ENCODE assay signal across 8 cellular contexts in genomic region chr2:72825271-72826155, GRCh38. TPM values are rescaled to one million over a fixed set of nuclear protein-coding genes. Genes with fewer than 3 reads are reported as not detected.
DNase-seq lines count a peak whose midpoint lies in the region; ATAC-seq, FAIRE-seq and TF ChIP-seq lines count a peak whose summit lies in the region.

Gene EXOC6B, minus strand, starts transcription at chr2:72826033.

- H3K27ac ChIP-seq in pancreas (peak within 1 kb of the TSS; percentile 52 to 68 (median 54)), thyroid gland (peak within 1 kb of the TSS; percentile 4 to 84 (median 66))

- peak; percentile 90 for DNase-seq in NCI-H1092 treated with DMSO at 0.1 percent for 48 hours (lab: John Stamatoyannopoulos, UW)
- DNase-seq in SW 1271 (lab: John Stamatoyannopoulos, UW): peak; percentile 75 to 88
- DNase-seq in activated naive CD8-positive, alpha-beta T cell treated with anti-CD3 and anti-CD28 coated beads, Interleukin-2, amount 50 U/mL, for 16 hours (ENCODE audit: low read depth, low spot score): peak; percentile 74
- DNase-seq in Right ventricle myocardium superior: peak; percentile 96
- peak; percentile 88 to 97 (median 93) for DNase-seq in pancreas
- DNase-seq in thyroid gland: peak; percentile 92 to 94

- H3K9me3 ChIP-seq in pancreas: no peaks in the 10 kb centered on the region
- no peaks in the 10 kb centered on the region for H3K9me3 ChIP-seq in thyroid gland

- H3K4me1 ChIP-seq in pancreas (peaks cover 0 to 10% (median 0%) of the 10 kb centered on the region in 3 donors), thyroid gland (peaks cover 10 to 18% of the 10 kb centered on the region in 2 donors)

- intact Hi-C loops in Right ventricle myocardium superior (cut with DNase I) (no loop called here), pancreas (cut with DNase I) (no loop called here), thyroid gland (cut with DNase I) (no loop called here)

- TF ChIP-seq CTCF in pancreas (IDR thresholded peaks at IDR 0.05) (no peak), thyroid gland (IDR thresholded peaks at IDR 0.05) (no peak)

- ATAC-seq in HG02610 (IDR thresholded peaks at IDR 0.05; ENCODE audit: unreplicated experiment) (peak; percentile 92), Right ventricle myocardium superior (ENCODE audit: poor library complexity) (peak; percentile 97), pancreas (peak; percentile 97 to 99 (median 99))

- TF ChIP-seq POLR2A in thyroid gland (IDR thresholded peaks at IDR 0.05): peak in 1 of 2 donors; percentile 86

- H3K27me3 ChIP-seq in pancreas (no peaks in the 10 kb centered on the region), thyroid gland (no peaks in the 10 kb centered on the region)

- 1% methylated on average over 63 to 70 of the region's 70 CpGs for WGBS in pancreas, 2 donors
- WGBS in thyroid gland, 2 donors: 0 to 2% methylated on average over 28 to 30 of the region's 70 CpGs

- peak within 1 kb of the TSS; percentile 90 for H3K4me3 ChIP-seq in GM08714 (ENCODE audit: low read length)
- peak within 1 kb of the TSS; percentile 70 to 93 (median 84) for H3K4me3 ChIP-seq in pancreas
- peak within 1 kb of the TSS; percentile 27 to 75 (median 73) for H3K4me3 ChIP-seq in thyroid gland (replicated peaks in 1 of 3)

- no peak for FAIRE-seq in pancreas (lab: Jason Lieb, UNC)

- no peaks in the 10 kb centered on the region for H3K36me3 ChIP-seq in pancreas
- H3K36me3 ChIP-seq in thyroid gland: no peaks in the 10 kb centered on the region

RNA-seq across cellular contexts. Expression of gene EXOC6B, which starts in this region (rescaled TPM):
- 96.9 TPM for total RNA-seq in Right ventricle myocardium superior
- 10 to 100 TPM in 5 of 6 donors, 1 to 10 TPM in 1; 9.6 to 19.2 (median 12.4) TPM for total RNA-seq in pancreas
- polyA plus RNA-seq in pancreas: 1 to 10 TPM; 2.4 to 4.0 TPM
- total RNA-seq in thyroid gland: 10 to 100 TPM; 22.6 to 47.3 (median 32.5) TPM

Comparison
In these comparisons a context has a peak if more than half of its experiments do, and no peak if none do; other contexts are left out.
1. Peak in every context shown above with its lines: DNase-seq, ATAC-seq, H3K4me3 ChIP-seq and H3K27ac ChIP-seq.